ENCODE assay signal across 18 cellular contexts in genomic region chr3:73292241-73292640, GRCh38.
"Had no signal": no experiment of that assay in that cellular context is flagged by ENCODE, and none has a peak within 500 bp of the region (broad histone marks: within the 10 kb centered on the region; RNA-seq: fewer than 3 reads in every experiment).

No MANE protein-coding gene starts in this region.

- H3K27me3 Mint-ChIP-seq: activated naive CD8-positive, alpha-beta T cell treated with anti-CD3 and anti-CD28 coated beads, Interleukin-2, amount 10 ng/mL, durations not matched to agents 7 days and 5 days; naive thymus-derived CD4-positive, alpha-beta T cell; stimulated activated memory B cell treated with anti-CD40 and anti-IgM and Interleukin-4, amounts not matched to agents 10 μg/mL and 1 μg/mL and 100 μg/mL, for 72 hours had no signal

- H3K36me3 Mint-ChIP-seq: activated naive CD8-positive, alpha-beta T cell treated with anti-CD3 and anti-CD28 coated beads, Interleukin-2, amount 10 ng/mL, durations not matched to agents 7 days and 5 days; naive thymus-derived CD4-positive, alpha-beta T cell; stimulated activated memory B cell treated with anti-CD40 and anti-IgM and Interleukin-4, amounts not matched to agents 10 μg/mL and 1 μg/mL and 100 μg/mL, for 72 hours had no signal

- H3K4me1 Mint-ChIP-seq: activated naive CD8-positive, alpha-beta T cell treated with anti-CD3 and anti-CD28 coated beads, Interleukin-2, amount 10 ng/mL, durations not matched to agents 7 days and 5 days; naive thymus-derived CD4-positive, alpha-beta T cell; stimulated activated memory B cell treated with anti-CD40 and anti-IgM and Interleukin-4, amounts not matched to agents 10 μg/mL and 1 μg/mL and 100 μg/mL, for 72 hours had no signal

- H3K4me3 Mint-ChIP-seq: activated naive CD8-positive, alpha-beta T cell treated with anti-CD3 and anti-CD28 coated beads, Interleukin-2, amount 10 ng/mL, durations not matched to agents 7 days and 5 days; activated T-cell treated with anti-CD3 and anti-CD28 coated beads, Interleukin-2, amount 50 U/mL, for 4 hours; dendritic cell treated with granulocyte-macrophage colony-stimulating factor and Interleukin-4, amounts not matched to agents 40 ng/mL and 50 ng/mL, for 4 days; naive thymus-derived CD4-positive, alpha-beta T cell; stimulated activated memory B cell treated with anti-CD40 and anti-IgM and Interleukin-4, amounts not matched to agents 10 μg/mL and 1 μg/mL and 100 μg/mL, for 72 hours had no signal

- H3K9me3 Mint-ChIP-seq: activated naive CD8-positive, alpha-beta T cell treated with anti-CD3 and anti-CD28 coated beads, Interleukin-2, amount 10 ng/mL, durations not matched to agents 7 days and 5 days; activated T-cell treated with anti-CD3 and anti-CD28 coated beads, Interleukin-2, amount 50 U/mL, for 4 hours; activated T-helper 2 cell treated with anti-CD3 and anti-CD28 coated beads, Interferon-gamma antibody, Interleukin-2, Interleukin-4, amounts not matched to agents 10 μg/mL and 5 μg/mL and 100 μg/mL, durations not matched to agents 14 hours and 24 hours and 36 hours; dendritic cell treated with granulocyte-macrophage colony-stimulating factor and Interleukin-4, amounts not matched to agents 40 ng/mL and 50 ng/mL, for 4 days had no signal

- H3K27ac Mint-ChIP-seq: activated naive CD8-positive, alpha-beta T cell treated with anti-CD3 and anti-CD28 coated beads, Interleukin-2, amount 10 ng/mL, durations not matched to agents 7 days and 5 days; activated T-helper 2 cell treated with anti-CD3 and anti-CD28 coated beads, Interferon-gamma antibody, Interleukin-2, Interleukin-4, amounts not matched to agents 10 μg/mL and 5 μg/mL and 100 μg/mL, durations not matched to agents 14 hours and 24 hours and 36 hours; dendritic cell treated with granulocyte-macrophage colony-stimulating factor and Interleukin-4, amounts not matched to agents 40 ng/mL and 50 ng/mL, for 4 days; naive thymus-derived CD4-positive, alpha-beta T cell; stimulated activated memory B cell treated with anti-CD40 and anti-IgM and Interleukin-4, amounts not matched to agents 10 μg/mL and 1 μg/mL and 100 μg/mL, for 72 hours had no signal

- DNase-seq: activated CD4-positive, alpha-beta T cell treated with anti-CD3 and anti-CD28 coated beads for 4 hours; activated CD4-positive, alpha-beta T cell treated with anti-CD3 and anti-CD28 coated beads, Interleukin-2, amount 50 U/mL, for 48 hours; activated CD4-positive, CD25-positive, alpha-beta regulatory T cell; activated CD8-positive, alpha-beta memory T cell treated with anti-CD3 and anti-CD28 coated beads, Interleukin-2, amount 50 U/mL, for 48 hours; activated naive CD4-positive, alpha-beta T cell; activated naive CD8-positive, alpha-beta T cell treated with anti-CD3 and anti-CD28 coated beads, Interleukin-2, amount 10 ng/mL, durations not matched to agents 7 days and 5 days; activated T-cell treated with anti-CD3 and anti-CD28 coated beads, Interleukin-2, amount 50 U/mL, for 4 hours; amniotic stem cell; effector CD8-positive, alpha-beta T cell; foreskin keratinocyte; left lung; naive thymus-derived CD4-positive, alpha-beta T cell; small intestine; stimulated activated CD4-positive, alpha-beta T cell treated with anti-CD3 and anti-CD28 coated beads, Interleukin-2, amount 100 ng/mL, for 24 hours; transverse colon had no signal
